8 cellular contexts compared by ENCODE assay signal in the genomic region with DNA sequence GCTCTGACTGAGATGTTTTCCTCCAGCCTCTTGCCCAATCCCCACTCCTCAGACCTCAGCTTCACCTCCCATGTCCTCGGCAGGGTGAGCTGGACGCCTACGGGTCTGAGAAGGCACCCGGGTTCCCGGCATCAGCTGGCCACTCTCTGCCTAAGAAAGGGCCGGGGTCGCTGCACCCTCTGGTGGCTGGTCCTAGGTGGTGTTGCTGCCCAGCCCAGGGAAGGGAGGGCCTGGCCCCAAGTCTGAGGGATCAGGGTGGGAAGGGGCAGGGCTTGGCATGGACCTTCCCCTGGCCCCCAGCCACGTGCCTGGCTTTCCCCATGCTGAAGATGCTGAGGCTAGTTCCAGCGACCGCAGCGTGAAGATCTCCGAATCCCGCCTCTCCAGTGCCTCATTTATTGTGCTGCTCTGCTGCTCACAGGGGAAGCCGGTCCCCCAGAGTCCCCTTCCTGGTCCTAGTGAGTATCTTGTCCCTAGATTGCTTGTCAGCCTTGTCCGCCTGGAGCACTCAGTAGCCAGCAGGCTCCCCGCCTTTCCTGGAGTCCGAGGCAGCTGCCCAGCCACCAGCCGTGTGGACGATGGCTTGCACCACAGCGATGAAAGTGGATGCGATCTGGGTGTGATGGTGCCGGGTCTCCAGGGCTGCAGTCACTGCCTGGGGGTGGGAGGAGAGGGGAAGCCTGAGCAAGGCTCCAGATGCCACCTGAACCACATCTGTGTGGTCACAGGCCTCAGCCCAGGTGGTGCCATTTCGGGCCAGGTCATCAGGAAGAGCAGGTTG. TPM values are rescaled to one million over a fixed set of nuclear protein-coding genes. Genes with fewer than 3 reads are reported as not detected.
DNase-seq lines count a peak whose midpoint lies in the region; ATAC-seq, FAIRE-seq and TF ChIP-seq lines count a peak whose summit lies in the region.

No MANE protein-coding gene starts in this region.

- CTCF ChIA-PET in activated CD4-positive, alpha-beta memory T cell treated with anti-CD3 and anti-CD28 coated beads for 36 hours (lab: Charles Lee), result interaction anchor here (0.6 to 1.1 kb wide), 8 partner anchors 28 to 292 kb away, joined by 3 to 4 read pairs (median 3); no protein-coding TSS in a partner anchor

- H3K4me1 Mint-ChIP-seq in activated CD4-positive, alpha-beta memory T cell treated with anti-CD3 and anti-CD28 coated beads for 36 hours (ENCODE audit: low read depth), result peaks cover 14% of the 10 kb centered on the region
- H3K4me1 Mint-ChIP-seq in stimulated activated naive B cell treated with anti-CD40 and anti-IgM and Interleukin-4, amounts not matched to agents 10 μg/mL and 1 μg/mL and 100 μg/mL, for 72 hours, result peaks cover 12 to 19% of the 10 kb centered on the region in 2 donors

- no peaks in the 10 kb centered on the region for H3K9me3 Mint-ChIP-seq in activated CD4-positive, alpha-beta memory T cell treated with anti-CD3 and anti-CD28 coated beads for 36 hours
- H3K9me3 Mint-ChIP-seq in stimulated activated naive B cell treated with anti-CD40 and anti-IgM and Interleukin-4, amounts not matched to agents 10 μg/mL and 1 μg/mL and 100 μg/mL, for 72 hours, result no peaks in the 10 kb centered on the region

- no peak for TF ChIP-seq POLR2A in GM12891 (IDR thresholded peaks at IDR 0.05; ENCODE audit: low read depth, low read length)

- intact Hi-C loops in activated CD4-positive, alpha-beta memory T cell treated with anti-CD3 and anti-CD28 coated beads for 36 hours (cut with micrococcal nuclease), result no loop called here

- FAIRE-seq in GM12891 (lab: Jason Lieb, UNC), result no peak

- POLR2A ChIA-PET in activated CD4-positive, alpha-beta memory T cell treated with anti-CD3 and anti-CD28 coated beads for 36 hours (lab: Charles Lee), result no interaction called here

- H3K4me3 Mint-ChIP-seq in activated CD4-positive, alpha-beta memory T cell treated with anti-CD3 and anti-CD28 coated beads for 36 hours, result no peak overlapping the region
- H3K4me3 Mint-ChIP-seq in stimulated activated naive B cell treated with anti-CD40 and anti-IgM and Interleukin-4, amounts not matched to agents 10 μg/mL and 1 μg/mL and 100 μg/mL, for 72 hours, result no peak overlapping the region

- DNase-seq in AG08395 (ENCODE audit: low spot score), result peak; percentile 96
- peak; percentile 90 for DNase-seq in GM12891 (ENCODE audit: insufficient read length, low spot score)
- peak; percentile 73 for DNase-seq in NCI-H69 (lab: John Stamatoyannopoulos, UW)
- peak; percentile 70 for DNase-seq in activated CD4-positive, alpha-beta memory T cell treated with anti-CD3 and anti-CD28 coated beads for 36 hours
- DNase-seq in epidermal melanocyte (ENCODE audit: insufficient read length, low spot score), result peak; percentile 92
- peak; percentile 83 for DNase-seq in midbrain (lab: John Stamatoyannopoulos, UW)
- DNase-seq in stimulated activated naive B cell treated with anti-CD40 and anti-IgM and Interleukin-4, amounts not matched to agents 10 μg/mL and 1 μg/mL and 100 μg/mL, for 72 hours, result peak; percentile 35

- no peaks in the 10 kb centered on the region for H3K27me3 Mint-ChIP-seq in activated CD4-positive, alpha-beta memory T cell treated with anti-CD3 and anti-CD28 coated beads for 36 hours
- H3K27me3 Mint-ChIP-seq in stimulated activated naive B cell treated with anti-CD40 and anti-IgM and Interleukin-4, amounts not matched to agents 10 μg/mL and 1 μg/mL and 100 μg/mL, for 72 hours, result no peaks in the 10 kb centered on the region

- peak; percentile 90 to 96 for ATAC-seq in stimulated activated naive B cell treated with anti-CD40 and anti-IgM and Interleukin-4, amounts not matched to agents 10 μg/mL and 1 μg/mL and 100 μg/mL, for 72 hours (replicated peaks)
- no peak for ATAC-seq in HG03521 (IDR thresholded peaks at IDR 0.05; ENCODE audit: unreplicated experiment)

- no peak overlapping the region for H3K27ac Mint-ChIP-seq in activated CD4-positive, alpha-beta memory T cell treated with anti-CD3 and anti-CD28 coated beads for 36 hours
- no peak overlapping the region for H3K27ac Mint-ChIP-seq in stimulated activated naive B cell treated with anti-CD40 and anti-IgM and Interleukin-4, amounts not matched to agents 10 μg/mL and 1 μg/mL and 100 μg/mL, for 72 hours

- no peaks in the 10 kb centered on the region for H3K36me3 Mint-ChIP-seq in activated CD4-positive, alpha-beta memory T cell treated with anti-CD3 and anti-CD28 coated beads for 36 hours
- H3K36me3 Mint-ChIP-seq in stimulated activated naive B cell treated with anti-CD40 and anti-IgM and Interleukin-4, amounts not matched to agents 10 μg/mL and 1 μg/mL and 100 μg/mL, for 72 hours, result no peaks in the 10 kb centered on the region

TF ChIP-seq in GM12891, 5 proteins besides CTCF, POLR2A, EP300 and RAD21:
- TF ChIP-seq SPI1 (IDR thresholded peaks at IDR 0.05; ENCODE audit: low read depth, low read length) (no peak), PAX5 (IDR thresholded peaks at IDR 0.05; ENCODE audit: insufficient read depth, low read length, severe bottlenecking) (no peak), TAF1 (IDR thresholded peaks at IDR 0.05; ENCODE audit: low read depth, low read length) (no peak), POLR2AphosphoS5 (IDR thresholded peaks at IDR 0.05; ENCODE audit: low read depth, low read length) (no peak), POU2F2 (IDR thresholded peaks at IDR 0.05; ENCODE audit: low read depth, low read length) (no peak)

RNA-seq across cellular contexts. Expression of a gene that starts 2.9 kb away (rescaled TPM):
- polyA plus RNA-seq in GM12891 (2012; ENCODE audit: low read depth, missing spikeins), result not detected
- total RNA-seq in activated CD4-positive, alpha-beta memory T cell treated with anti-CD3 and anti-CD28 coated beads for 36 hours, result not detected

RNA-seq across cellular contexts. Expression of a gene that starts 22.9 kb away (rescaled TPM):
- 9.4 TPM for polyA plus RNA-seq in GM12891 (2012; ENCODE audit: low read depth, missing spikeins)
- total RNA-seq in activated CD4-positive, alpha-beta memory T cell treated with anti-CD3 and anti-CD28 coated beads for 36 hours, result 10 to 100 TPM; 27.7 to 34.3 TPM

Comparison
In these comparisons a context has a peak if more than half of its experiments do, and no peak if none do; other contexts are left out.
1. DNase-seq: peak in every context shown above with its lines; median percentile 96 in AG08395; 92 in epidermal melanocyte; 90 in GM12891; 83 in midbrain; 73 in NCI-H69; 70 in activated CD4-positive, alpha-beta memory T cell treated with anti-CD3 and anti-CD28 coated beads for 36 hours; 35 in stimulated activated naive B cell treated with anti-CD40 and anti-IgM and Interleukin-4, amounts not matched to agents 10 μg/mL and 1 μg/mL and 100 μg/mL, for 72 hours.